16 cellular contexts compared by ENCODE assay signal in genomic region chr14:51335521-51335920, GRCh38.
A peak's percentile ranks its signal among the peaks of the same experiment; 100 is the strongest.
DNase-seq lines count a peak whose midpoint lies in the region; ATAC-seq and TF ChIP-seq lines count a peak whose summit lies in the region.
"Had no signal": no experiment of that assay in that cellular context is flagged by ENCODE, and none has a peak within 500 bp of the region (broad histone marks: within the 10 kb centered on the region; RNA-seq: fewer than 3 reads in every experiment).

No MANE protein-coding gene starts in this region.

- H3K4me3 ChIP-seq in fibroblast of villous mesenchyme (ENCODE audit: low read depth, low read length) = no peak overlapping the region
- no peak overlapping the region for H3K4me3 ChIP-seq in muscle layer of duodenum (ENCODE audit: low read depth in 1 of 2, low read length in 2 of 2)
- no peak overlapping the region for H3K4me3 ChIP-seq in upper lobe of right lung
- H3K4me3 ChIP-seq: SK-N-MC had no signal

- intact Hi-C loops in upper lobe of right lung (cut with DNase I) = no loop called here

- no peaks in the 10 kb centered on the region for H3K36me3 ChIP-seq in muscle layer of duodenum (ENCODE audit: control insufficient read depth in 1 of 2, insufficient read depth in 2 of 2, low read length in 2 of 2)
- no peaks in the 10 kb centered on the region for H3K36me3 ChIP-seq in upper lobe of right lung
- H3K36me3 ChIP-seq: brain microvascular endothelial cell had no signal

- H3K4me1 ChIP-seq in muscle layer of duodenum (ENCODE audit: control insufficient read depth in 1 of 2, insufficient read depth in 2 of 2, low read length in 2 of 2) (peaks cover 4 to 38% of the 10 kb centered on the region in 2 donors), upper lobe of right lung (no peaks in the 10 kb centered on the region)

- H3K9me3 ChIP-seq in muscle layer of duodenum (ENCODE audit: control insufficient read depth in 1 of 2, low read length in 2 of 2) (no peaks in the 10 kb centered on the region), upper lobe of right lung (no peaks in the 10 kb centered on the region)

- TF ChIP-seq CTCF in fibroblast of villous mesenchyme (IDR thresholded peaks at IDR 0.05; ENCODE audit: insufficient read depth, low read depth, low read length) = no peak
- TF ChIP-seq CTCF in upper lobe of right lung (IDR thresholded peaks at IDR 0.05) = no peak

- H3K27ac ChIP-seq in muscle layer of duodenum (ENCODE audit: low read length) (peak overlapping the region; percentile 9), upper lobe of right lung (no peak overlapping the region)
- H3K27ac ChIP-seq: brain microvascular endothelial cell, SK-N-MC had no signal

- DNase-seq in fibroblast of villous mesenchyme (ENCODE audit: low read depth) (peak; percentile 34), upper lobe of right lung (no peak), Kasumi-1 (lab: John Stamatoyannopoulos, UW) (no peak), NCI-H1436 (lab: John Stamatoyannopoulos, UW) (no peak)
- DNase-seq: activated gamma-delta T cell treated with Interleukin-2 at 50 U/mL for 16 hours; brain microvascular endothelial cell; C1 segment of cervical spinal cord; DND-41; effector CD8-positive, alpha-beta T cell; NK-92 treated with Interleukin-12 subunit alpha and Interleukin-12 subunit beta, amount 100 ng/mL, for 24 hours; stimulated activated CD4-positive, alpha-beta T cell treated with anti-CD3 and anti-CD28 coated beads, Interleukin-12 subunit alpha, Interleukin-12 subunit beta, amount 100 ng/mL, for 4 hours had no signal

- H3K27me3 ChIP-seq in muscle layer of duodenum (ENCODE audit: low read depth, low read length) (no peaks in the 10 kb centered on the region), upper lobe of right lung (no peaks in the 10 kb centered on the region)
- H3K27me3 ChIP-seq: brain microvascular endothelial cell had no signal

- ATAC-seq in SK-N-SH treated with all-trans-retinoic acid at 6 μM for 48 hours (peak; percentile 31), upper lobe of right lung (peak; percentile 57)
- ATAC-seq in activated CD4-positive, CD25-positive, alpha-beta regulatory T cell treated with anti-CD3 and anti-CD28 coated beads, Interleukin-2, amount 50 U/mL, for 24 hours = no peak
- ATAC-seq: left lobe of liver had no signal

TF ChIP-seq in SK-N-SH treated with all-trans-retinoic acid at 6 μM for 48 hours, 23 proteins besides CTCF, POLR2A, EP300 and RAD21:
- TF ChIP-seq BACH2 (CRISPR knock-in tag; IDR thresholded peaks at IDR 0.05; ENCODE audit: borderline replicate concordance) (no peak), CSDC2 (CRISPR knock-in tag; IDR thresholded peaks at IDR 0.05) (no peak), CREB5 (CRISPR knock-in tag; IDR thresholded peaks at IDR 0.05; ENCODE audit: low read depth) (no peak), ISL1 (CRISPR knock-in tag; IDR thresholded peaks at IDR 0.05) (no peak), TSHZ2 (CRISPR knock-in tag; IDR thresholded peaks at IDR 0.05) (no peak), ARNTL (CRISPR knock-in tag; IDR thresholded peaks at IDR 0.05; ENCODE audit: borderline replicate concordance, low read depth) (no peak), CSRNP3 (CRISPR knock-in tag; IDR thresholded peaks at IDR 0.05) (no peak), PPARA (CRISPR knock-in tag; IDR thresholded peaks at IDR 0.05; ENCODE audit: borderline replicate concordance) (no peak)

Comparison
In these comparisons a context has a peak if more than half of its experiments do, and no peak if none do; other contexts are left out.
1. ATAC-seq: peak in SK-N-SH treated with all-trans-retinoic acid at 6 μM for 48 hours (single experiment) and upper lobe of right lung (single experiment); none in activated CD4-positive, CD25-positive, alpha-beta regulatory T cell treated with anti-CD3 and anti-CD28 coated beads, Interleukin-2, amount 50 U/mL, for 24 hours (0 of 2).